8 cellular contexts compared by ENCODE assay signal in the genomic region with DNA sequence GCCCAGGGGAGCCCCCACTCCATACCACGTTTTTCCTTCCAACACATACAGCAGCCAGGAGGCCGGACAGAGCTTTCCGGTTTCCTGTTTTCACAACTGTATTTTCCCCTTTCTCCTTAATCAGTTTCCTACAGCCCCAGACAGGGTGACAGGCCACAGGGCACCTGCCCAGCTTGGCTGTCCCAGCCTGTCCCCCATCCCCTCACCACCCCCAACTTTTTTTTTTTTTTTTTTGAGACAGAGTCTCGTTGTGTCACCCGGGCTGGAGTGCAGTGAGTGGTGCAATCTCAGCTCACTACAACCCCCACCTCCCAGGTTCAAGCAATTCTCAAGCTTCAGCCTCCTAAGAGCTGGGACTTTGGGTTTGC. TPM values are rescaled to one million over a fixed set of nuclear protein-coding genes. Genes with fewer than 3 reads are reported as not detected.
DNase-seq lines count a peak whose midpoint lies in the region; ATAC-seq and TF ChIP-seq lines count a peak whose summit lies in the region.

No MANE protein-coding gene starts in this region.

- TF ChIP-seq CTCF in mammary epithelial cell (conservative IDR thresholded peaks at IDR 0.05 in 1 of 2, IDR thresholded peaks at IDR 0.05 in 1 of 2; ENCODE audit: extremely low read depth in 1 of 2, insufficient read depth in 1 of 2, low read depth in 1 of 2, low read length in 2 of 2): no peak

- H3K27me3 ChIP-seq in HUES6 (ENCODE audit: control insufficient read depth, insufficient read depth, low read length): no peaks in the 10 kb centered on the region
- no peaks in the 10 kb centered on the region for H3K27me3 ChIP-seq in mammary epithelial cell (ENCODE audit: insufficient read depth, low read length)
- H3K27me3 ChIP-seq in mucosa of stomach (ENCODE audit: control insufficient read depth, insufficient read depth, low read length): no peaks in the 10 kb centered on the region

- no peaks in the 10 kb centered on the region for H3K9me3 ChIP-seq in HUES6 (ENCODE audit: control insufficient read depth, insufficient read depth, low read depth, low read length)
- no peaks in the 10 kb centered on the region for H3K9me3 ChIP-seq in mammary epithelial cell (replicated peaks; ENCODE audit: insufficient read depth, low read length)
- no peaks in the 10 kb centered on the region for H3K9me3 ChIP-seq in mucosa of stomach (ENCODE audit: control insufficient read depth, low read length)

- no peak for ATAC-seq in HG02884 (IDR thresholded peaks at IDR 0.05; ENCODE audit: unreplicated experiment)
- no peak for ATAC-seq in activated CD4-positive, CD25-positive, alpha-beta regulatory T cell treated with anti-CD3 and anti-CD28 coated beads, Interleukin-2, amount 50 U/mL, for 24 hours

- H3K79me2 ChIP-seq in mammary epithelial cell (ENCODE audit: insufficient read depth, low read length): no peaks in the 10 kb centered on the region

- H3K9ac ChIP-seq in HUES6 (ENCODE audit: low read length): peak overlapping the region; percentile 60
- H3K9ac ChIP-seq in mammary epithelial cell (ENCODE audit: insufficient read depth, low read length): peak overlapping the region; percentile 75
- peak overlapping the region; percentile 54 for H3K9ac ChIP-seq in mucosa of stomach (ENCODE audit: low read length)

- dilution Hi-C loops in mammary epithelial cell (cut with HindIII; ENCODE audit: low sequenced_read_pairs): loop anchor here (10.0 kb wide), 1 partner anchor 133 kb away; the partner anchor contains the start of gene ZP3

- H3K4me3 ChIP-seq in HUES6 (ENCODE audit: low read depth, low read length) (no peak overlapping the region), mammary epithelial cell (replicated peaks in 1 of 3; ENCODE audit: insufficient read depth in 1 of 3, low read depth in 2 of 3, low read length in 3 of 3) (peak overlapping the region in 2 of 3 experiments; percentile 15 to 32), mucosa of stomach (ENCODE audit: low read length) (no peak overlapping the region)

- peak overlapping the region; percentile 48; the same call in 1 of the 2 replicates for H3K27ac ChIP-seq in HUES6 (ENCODE audit: low read depth, low read length)
- peak overlapping the region; percentile 91 for H3K27ac ChIP-seq in mammary epithelial cell (ENCODE audit: insufficient read depth, low read depth, low read length)

- peak overlapping the region; percentile 68 for H3K4me2 ChIP-seq in mammary epithelial cell (ENCODE audit: insufficient read depth, low read depth, low read length)

- no peaks in the 10 kb centered on the region for H4K20me1 ChIP-seq in mammary epithelial cell (ENCODE audit: insufficient read depth, low read length)

- peak overlapping the region; percentile 88 for H2AFZ ChIP-seq in mammary epithelial cell (ENCODE audit: low read depth, low read length)

- in situ Hi-C loops in mammary epithelial cell (cut with MboI; ENCODE audit: low sequenced_read_pairs in 2 of 2): no loop called here

- DNase-seq in AML-193 (lab: John Stamatoyannopoulos, UW) (peak; percentile 66 to 77), mammary epithelial cell (no peak), HuH-7 (ENCODE audit: low spot score) (no peak), AG20443 (ENCODE audit: low spot score) (no peak)

- CTCF ChIA-PET in mammary epithelial cell (lab: Charles Lee; ENCODE audit: low non-redundant PET): interaction anchor here (0.7 kb wide), 1 partner anchor 15 kb away, joined by 8 read pairs; no protein-coding TSS in a partner anchor

- no peaks in the 10 kb centered on the region for H3K36me3 ChIP-seq in HUES6 (ENCODE audit: control insufficient read depth, insufficient read depth, low read length)
- H3K36me3 ChIP-seq in mammary epithelial cell (ENCODE audit: insufficient read depth, low read length): no peaks in the 10 kb centered on the region
- H3K36me3 ChIP-seq in mucosa of stomach (ENCODE audit: control insufficient read depth, insufficient read depth, low read length): no peaks in the 10 kb centered on the region

- H3K4me1 ChIP-seq in HUES6 (ENCODE audit: control insufficient read depth, insufficient read depth, low read length) (peaks cover 35% of the 10 kb centered on the region), mammary epithelial cell (ENCODE audit: insufficient read depth, low read length) (peaks cover 54% of the 10 kb centered on the region), mucosa of stomach (ENCODE audit: control insufficient read depth, insufficient read depth, low read length) (peaks cover 60% of the 10 kb centered on the region)

- WGBS in mammary epithelial cell (ENCODE audit: low coverage, missing lambda C conversion rate): 8% methylated on average over 5 of the region's 5 CpGs

- BruUV-seq in mammary epithelial cell (replicated peaks; lab: Mats Ljungman, UMichigan): TSS peak; percentile 79

- intact Hi-C loops in mammary epithelial cell (cut with micrococcal nuclease): no loop called here

RNA-seq across cellular contexts. Expression of gene HSPB1, which starts 10.3 kb away (rescaled TPM):
- 100 to 1,000 TPM; 523 to 862 TPM for total RNA-seq in mammary epithelial cell
- 420 TPM for polyA plus RNA-seq in mammary epithelial cell
- 132 TPM for polyA minus RNA-seq in mammary epithelial cell

Comparison
In these comparisons a context has a peak if more than half of its experiments do, and no peak if none do; other contexts are left out.
1. DNase-seq: peak in AML-193 (2 of 2); none in mammary epithelial cell (single experiment), HuH-7 (single experiment) and AG20443 (single experiment).
2. H3K4me3 ChIP-seq: peak in mammary epithelial cell (2 of 3); none in HUES6 (single experiment) and mucosa of stomach (single experiment).
3. Peak in every context shown above with its lines, with median percentiles within 50 percentile points of each other: H3K9ac ChIP-seq.